In genomic region chr9:116477584-116478141, GRCh38 we compare ENCODE assay signal across 1 cellular context.
TF ChIP-seq lines count a peak whose summit lies in the region.

No MANE protein-coding gene starts in this region.

TF ChIP-seq in K562, 482 proteins besides CTCF, POLR2A, EP300 and RAD21 (continued from another document):
- 0 out of 2 replicates have a peak, but pooled peaks have one; percentile 12 for TF ChIP-seq ZNF407 (IDR thresholded peaks at IDR 0.05; ENCODE audit: low read depth)
- TF ChIP-seq MTA2 (IDR thresholded peaks at IDR 0.05; ENCODE audit: low read depth): no peak
- 0 out of 2 replicates have a peak, but pooled peaks have one; percentile 63 for TF ChIP-seq HDGF (IDR thresholded peaks at IDR 0.05)
- TF ChIP-seq SMARCA4 (IDR thresholded peaks at IDR 0.05): 0 out of 2 replicates have a peak, but pooled peaks have one; percentile 30
- no peak for TF ChIP-seq RFX1 (IDR thresholded peaks at IDR 0.05)
- TF ChIP-seq ZNF121 (CRISPR knock-in tag; conservative IDR thresholded peaks at IDR 0.05): peak; percentile 85
- 0 out of 2 replicates have a peak, but pooled peaks have one; percentile 14 for TF ChIP-seq ARID1B (IDR thresholded peaks at IDR 0.05)
- peak; percentile 34; the same call in 1 of the 2 replicates for TF ChIP-seq HLTF (IDR thresholded peaks at IDR 0.05)
